Comparison of ENCODE assay signal across 8 cellular contexts in genomic region chr17:50396261-50397110, GRCh38. TPM values are rescaled to one million over a fixed set of nuclear protein-coding genes. Genes with fewer than 3 reads are reported as not detected.
DNase-seq lines count a peak whose midpoint lies in the region; ATAC-seq and TF ChIP-seq lines count a peak whose summit lies in the region.

No MANE protein-coding gene starts in this region.

- H3K4me1 Mint-ChIP-seq in Calu3 (ENCODE audit: low read depth, unreplicated experiment) = peaks cover 47% of the 10 kb centered on the region
- H3K4me1 Mint-ChIP-seq in stimulated activated naive CD8-positive, alpha-beta T cell treated with anti-CD3 and anti-CD28 coated beads, Interleukin-15, amount 100 ng/mL, for 72 hours = peaks cover 28% of the 10 kb centered on the region

- WGBS in lower leg skin, 2 donors = 2% methylated on average over 30 of the region's 30 CpGs

- BruUV-seq in Calu3 (replicated peaks; lab: Mats Ljungman, UMichigan) = no TSS peak

- H3K27ac ChIP-seq in SJSA1 = peak overlapping the region; percentile 78

- H3K9me3 ChIP-seq in SJSA1 (replicated peaks) = 0 out of 2 replicates have a peak, but pooled peaks cover 3% of the 10 kb centered on the region

- no peaks in the 10 kb centered on the region for H3K27me3 Mint-ChIP-seq in Calu3 (ENCODE audit: unreplicated experiment)
- H3K27me3 Mint-ChIP-seq in stimulated activated naive CD8-positive, alpha-beta T cell treated with anti-CD3 and anti-CD28 coated beads, Interleukin-15, amount 100 ng/mL, for 72 hours = no peaks in the 10 kb centered on the region

- H3K27ac Mint-ChIP-seq in Calu3 (ENCODE audit: unreplicated experiment) = peak overlapping the region; percentile 86
- peak overlapping the region; percentile 91 to 98 for H3K27ac Mint-ChIP-seq in stimulated activated naive CD8-positive, alpha-beta T cell treated with anti-CD3 and anti-CD28 coated beads, Interleukin-15, amount 100 ng/mL, for 72 hours

- TF ChIP-seq POLR2A in lower leg skin (IDR thresholded peaks at IDR 0.05) = no peak

- H3K4me3 ChIP-seq in SJSA1 (peak overlapping the region; percentile 79), lower leg skin (ENCODE audit: low read depth, poor library complexity, severe bottlenecking) (peak overlapping the region; percentile 77)

- H3K27me3 ChIP-seq in SJSA1 (replicated peaks) = no peaks in the 10 kb centered on the region

- H3K4me3 Mint-ChIP-seq in Calu3 (ENCODE audit: low read depth, unreplicated experiment) = peak overlapping the region; percentile 87
- H3K4me3 Mint-ChIP-seq in stimulated activated naive CD8-positive, alpha-beta T cell treated with anti-CD3 and anti-CD28 coated beads, Interleukin-15, amount 100 ng/mL, for 72 hours = peak overlapping the region; percentile 74 to 96

- DNase-seq in Calu3 (peak; percentile 65), SJSA1 (ENCODE audit: low read depth in 1 of 2, low spot score in 2 of 2) (peak; percentile 66 to 76), dermis blood vessel endothelial cell (peak; percentile 65), lower leg skin (ENCODE audit: low spot score in 2 of 2) (peak; percentile 35 to 88)
- peak in 1 of 2 donors; percentile 26 for DNase-seq in stimulated activated naive CD8-positive, alpha-beta T cell treated with anti-CD3 and anti-CD28 coated beads, Interleukin-15, amount 100 ng/mL, for 72 hours

- CTCF ChIA-PET in Calu3 (lab: Charles Lee) = interaction anchor here (0.5 to 4.0 kb wide), 20 partner anchors 8 to 376 kb away, joined by 3 to 36 read pairs (median 8); partner anchors contain the start of genes ACSF2, LUC7L3, RSAD1 and XYLT2

- no peaks in the 10 kb centered on the region for H3K9me3 Mint-ChIP-seq in Calu3 (ENCODE audit: low read depth, unreplicated experiment)
- no peaks in the 10 kb centered on the region for H3K9me3 Mint-ChIP-seq in stimulated activated naive CD8-positive, alpha-beta T cell treated with anti-CD3 and anti-CD28 coated beads, Interleukin-15, amount 100 ng/mL, for 72 hours

- H3K4me1 ChIP-seq in SJSA1 (replicated peaks) = peaks cover 18% of the 10 kb centered on the region

- intact Hi-C loops in Calu3 (cut with micrococcal nuclease; ENCODE audit: unreplicated experiment) (loop anchor here (1.0 to 5.0 kb wide), 3 partner anchors 31 to 82 kb away; partner anchors contain the start of gene RSAD1), lower leg skin (cut with DNase I; ENCODE audit: low total_unique reads) (no loop called here)

- ATAC-seq in HG02588 (IDR thresholded peaks at IDR 0.05; ENCODE audit: unreplicated experiment) (peak; percentile 6), GM19397 (IDR thresholded peaks at IDR 0.05; ENCODE audit: unreplicated experiment) (no peak), HG03342 (IDR thresholded peaks at IDR 0.05; ENCODE audit: unreplicated experiment) (no peak)
- peak; percentile 47 for ATAC-seq in stimulated activated naive CD8-positive, alpha-beta T cell treated with anti-CD3 and anti-CD28 coated beads, Interleukin-15, amount 100 ng/mL, for 72 hours

- no peak for TF ChIP-seq CTCF in Calu3 (IDR thresholded peaks at IDR 0.05; ENCODE audit: unreplicated experiment)
- no peak for TF ChIP-seq CTCF in lower leg skin (IDR thresholded peaks at IDR 0.05)

- H3K36me3 Mint-ChIP-seq in Calu3 (ENCODE audit: insufficient read depth, unreplicated experiment) = peaks cover 66% of the 10 kb centered on the region

- H3K36me3 ChIP-seq in SJSA1 = peaks cover 56% of the 10 kb centered on the region

RNA-seq across cellular contexts. Expression of gene LRRC59, which starts 0.8 kb away (rescaled TPM):
- total RNA-seq in Calu3 (2022) (205 and 212 TPM in 2 replicates), dermis blood vessel endothelial cell (118 and 227 TPM in 2 replicates), lower leg skin (10 to 100 TPM; 11.6 to 29.3 (median 24.2) TPM)
- 321 and 329 TPM in 2 replicates for total RNA-seq in SJSA1 (2014; rRNA removed; shearing (Covaris generic))

RNA-seq across cellular contexts. Expression of gene EME1, which starts 23.5 kb away (rescaled TPM):
- total RNA-seq in Calu3 (2022) (32.6 and 33.5 TPM in 2 replicates), dermis blood vessel endothelial cell (1.0 and 4.6 TPM in 2 replicates), lower leg skin (1 to 10 TPM in 1 of 4 donors, under 1 TPM in 3; 0.27 to 1.3 (median 0.38) TPM)
- 24.1 and 54.5 TPM in 2 replicates for total RNA-seq in SJSA1 (2014; rRNA removed; shearing (Covaris generic))

RNA-seq across cellular contexts. Expression of gene MRPL27, which starts 23.5 kb away (rescaled TPM):
- total RNA-seq in Calu3 (2022) (79.0 and 84.0 TPM in 2 replicates), dermis blood vessel endothelial cell (35.4 and 70.3 TPM in 2 replicates), lower leg skin (10 to 100 TPM; 52.1 to 56.0 (median 53.3) TPM)
- 88.5 and 115 TPM in 2 replicates for total RNA-seq in SJSA1 (2014; rRNA removed; shearing (Covaris generic))

RNA-seq across cellular contexts. Expression of gene ACSF2, which starts 29.5 kb away (rescaled TPM):
- total RNA-seq in Calu3 (2022) (148 and 156 TPM in 2 replicates), dermis blood vessel endothelial cell (10.1 and 15.5 TPM in 2 replicates), lower leg skin (100 to 1,000 TPM in 1 of 4 donors, 10 to 100 TPM in 3; 40.8 to 121 (median 64.3) TPM)
- total RNA-seq in SJSA1 (2014; rRNA removed; shearing (Covaris generic)) = 14.9 and 26.5 TPM in 2 replicates

RNA-seq across cellular contexts. Expression of gene XYLT2, which starts 50.6 kb away (rescaled TPM):
- 44.3 and 49.3 TPM in 2 replicates for total RNA-seq in Calu3 (2022)
- 27.7 and 41.8 TPM in 2 replicates for total RNA-seq in SJSA1 (2014; rRNA removed; shearing (Covaris generic))
- total RNA-seq in dermis blood vessel endothelial cell = 26.5 and 31.8 TPM in 2 replicates
- 10 to 100 TPM; 23.5 to 41.3 (median 34.6) TPM for total RNA-seq in lower leg skin

Comparison
In these comparisons a context has a peak if more than half of its experiments do, and no peak if none do; other contexts are left out.
1. ATAC-seq: peak in HG02588 (single experiment) and stimulated activated naive CD8-positive, alpha-beta T cell treated with anti-CD3 and anti-CD28 coated beads, Interleukin-15, amount 100 ng/mL, for 72 hours (single experiment); none in GM19397 (single experiment) and HG03342 (single experiment).